In genomic region chr6:138987643-138988468, GRCh38 we compare ENCODE assay signal across 7 cellular contexts. TPM values are rescaled to one million over a fixed set of nuclear protein-coding genes. Genes with fewer than 3 reads are reported as not detected.
A peak's percentile ranks its signal among the peaks of the same experiment; 100 is the strongest.
DNase-seq lines count a peak whose midpoint lies in the region; ATAC-seq, FAIRE-seq and TF ChIP-seq lines count a peak whose summit lies in the region.

Gene REPS1 (minus strand): TSS chr6:138988253. CDS start chr6:138987682, 571 bp downstream.

- H3K79me2 ChIP-seq in hepatocyte = peaks cover 46% of the 10 kb centered on the region

- no peaks in the 10 kb centered on the region for H3K36me3 ChIP-seq in hepatocyte (replicated peaks; ENCODE audit: insufficient read depth, low read depth)

- peak; percentile 74 for FAIRE-seq in GM18507 (lab: Jason Lieb, UNC)

- peaks cover 14% of the 10 kb centered on the region for H3K4me1 ChIP-seq in hepatocyte (ENCODE audit: insufficient read depth)

- H3K9me3 ChIP-seq in hepatocyte (ENCODE audit: low read depth) = no peaks in the 10 kb centered on the region

- peak; percentile 92 for ATAC-seq in HG02885 (IDR thresholded peaks at IDR 0.05; ENCODE audit: poor library complexity, unreplicated experiment)

- no peaks in the 10 kb centered on the region for H3K27me3 ChIP-seq in hepatocyte

- H3K27ac ChIP-seq in hepatocyte = peak within 1 kb of the TSS; percentile 94

- H3K4me3 ChIP-seq in astrocyte of the cerebellum (ENCODE audit: low read depth, low read length) = peak within 1 kb of the TSS; percentile 85
- peak within 1 kb of the TSS; percentile 69 for H3K4me3 ChIP-seq in hepatocyte
- peak within 1 kb of the TSS; percentile 81 for H3K4me3 ChIP-seq in retinal pigment epithelial cell (ENCODE audit: low read length)

- H3K4me2 ChIP-seq in hepatocyte = peak within 1 kb of the TSS; percentile 88

- in situ Hi-C loops in astrocyte of the cerebellum (cut with HindIII; ENCODE audit: low sequenced_read_pairs) = no loop called here

- H4K20me1 ChIP-seq in hepatocyte (ENCODE audit: insufficient read depth, poor library complexity, severe bottlenecking) = peaks cover 34% of the 10 kb centered on the region

- H2AFZ ChIP-seq in hepatocyte = peak within 1 kb of the TSS; percentile 77

- 2% methylated on average over 94 of the region's 105 CpGs for WGBS in hepatocyte (ENCODE audit: low lambda C conversion rate, missing lambda C conversion rate)

- TF ChIP-seq CTCF in astrocyte of the cerebellum (IDR thresholded peaks at IDR 0.05; ENCODE audit: low read depth, low read length, missing control alignments) = peak; percentile 87
- TF ChIP-seq CTCF in hepatocyte (IDR thresholded peaks at IDR 0.05; ENCODE audit: poor library complexity) = peak; percentile 99
- TF ChIP-seq CTCF in retinal pigment epithelial cell (conservative IDR thresholded peaks at IDR 0.05; ENCODE audit: low read depth, low read length) = peak; percentile 76

- no peaks in the 10 kb centered on the region for H3K9me2 ChIP-seq in hepatocyte (replicated peaks; ENCODE audit: insufficient read depth)

- DNase-seq in GM18507 (ENCODE audit: extremely low spot score, insufficient read length, low read depth) (peak; percentile 95), NCI-H1694 treated with DMSO at 0.1 percent for 48 hours (lab: John Stamatoyannopoulos, UW) (peak; percentile 83), T-helper 9 cell (peak; percentile 92), astrocyte of the cerebellum (ENCODE audit: low read depth) (peak; percentile 70), hepatocyte (ENCODE audit: low spot score) (peak; percentile 96), retinal pigment epithelial cell (ENCODE audit: low read depth) (peak; percentile 54)

RNA-seq across cellular contexts. Expression of gene REPS1, which starts in this region (rescaled TPM):
- total RNA-seq in hepatocyte = 39.3 and 43.1 TPM in 2 replicates
- 30.0 and 31.3 TPM in 2 replicates for polyA plus RNA-seq in hepatocyte

Comparison
In these comparisons a context has a peak if more than half of its experiments do, and no peak if none do; other contexts are left out.
1. Peak in every context shown above with its lines: DNase-seq, ATAC-seq, H3K4me3 ChIP-seq and H3K27ac ChIP-seq.